Comparison of ENCODE assay signal across 1 cellular context in genomic region chr1:1605034-1605591, GRCh38.
TF ChIP-seq lines count a peak whose summit lies in the region.

No MANE protein-coding gene starts in this region.

TF ChIP-seq in SK-N-SH treated with all-trans-retinoic acid at 6 μM for 48 hours, 23 proteins besides CTCF, POLR2A, EP300 and RAD21:
- TF ChIP-seq POU6F1 (CRISPR knock-in tag; IDR thresholded peaks at IDR 0.05; ENCODE audit: borderline replicate concordance, low read depth): no peak
- TF ChIP-seq TCF4 (CRISPR knock-in tag; IDR thresholded peaks at IDR 0.05; ENCODE audit: borderline replicate concordance): no peak
- TF ChIP-seq ZFP30 (CRISPR knock-in tag; IDR thresholded peaks at IDR 0.05): no peak
- no peak for TF ChIP-seq ZNF8 (CRISPR knock-in tag; IDR thresholded peaks at IDR 0.05)
- no peak for TF ChIP-seq ZC3H10 (CRISPR knock-in tag; IDR thresholded peaks at IDR 0.05)
- TF ChIP-seq ARNTL (CRISPR knock-in tag; IDR thresholded peaks at IDR 0.05; ENCODE audit: borderline replicate concordance, low read depth): no peak
- no peak for TF ChIP-seq TSHZ2 (CRISPR knock-in tag; IDR thresholded peaks at IDR 0.05)
- TF ChIP-seq ZFP3 (CRISPR knock-in tag; IDR thresholded peaks at IDR 0.05): no peak
- no peak for TF ChIP-seq OSR1 (CRISPR knock-in tag; IDR thresholded peaks at IDR 0.05)
- no peak for TF ChIP-seq CSDC2 (CRISPR knock-in tag; IDR thresholded peaks at IDR 0.05)
- TF ChIP-seq PPARA (CRISPR knock-in tag; IDR thresholded peaks at IDR 0.05; ENCODE audit: borderline replicate concordance): no peak
- no peak for TF ChIP-seq BACH2 (CRISPR knock-in tag; IDR thresholded peaks at IDR 0.05; ENCODE audit: borderline replicate concordance)
- TF ChIP-seq TOX (CRISPR knock-in tag; IDR thresholded peaks at IDR 0.05; ENCODE audit: borderline replicate concordance): no peak
- no peak for TF ChIP-seq ESRRG (CRISPR knock-in tag; IDR thresholded peaks at IDR 0.05)
- TF ChIP-seq CREB5 (CRISPR knock-in tag; IDR thresholded peaks at IDR 0.05; ENCODE audit: low read depth): no peak
- TF ChIP-seq ZNF70 (CRISPR knock-in tag; IDR thresholded peaks at IDR 0.05): no peak
- TF ChIP-seq CSRNP3 (CRISPR knock-in tag; IDR thresholded peaks at IDR 0.05): no peak
- TF ChIP-seq RARB (CRISPR knock-in tag; IDR thresholded peaks at IDR 0.05): no peak
- no peak for TF ChIP-seq SNAI2 (CRISPR knock-in tag; IDR thresholded peaks at IDR 0.05)
- no peak for TF ChIP-seq PATZ1 (CRISPR knock-in tag; IDR thresholded peaks at IDR 0.05; ENCODE audit: borderline replicate concordance)
